Comparison of ENCODE assay signal across 8 cellular contexts in genomic region chr4:6200922-6201362, GRCh38. TPM values are rescaled to one million over a fixed set of nuclear protein-coding genes. Genes with fewer than 3 reads are reported as not detected.
DNase-seq lines count a peak whose midpoint lies in the region; ATAC-seq and TF ChIP-seq lines count a peak whose summit lies in the region.

No MANE protein-coding gene starts in this region.

- ATAC-seq in omental fat pad (ENCODE audit: low FRiP score), result no peak

- H3K4me1 ChIP-seq in esophagus squamous epithelium (peaks cover 8 to 27% (median 14%) of the 10 kb centered on the region in 3 donors), testis (peaks cover 12% of the 10 kb centered on the region)

- H3K4me3 ChIP-seq in esophagus squamous epithelium, result peak overlapping the region in 3 of 4 donors; percentile 34 to 68 (median 53)
- peak overlapping the region; percentile 53 to 55 for H3K4me3 ChIP-seq in testis

- H3K27ac ChIP-seq in esophagus squamous epithelium, result peak overlapping the region in 1 of 4 donors; percentile 11
- no peak overlapping the region for H3K27ac ChIP-seq in testis

- TF ChIP-seq CTCF in esophagus squamous epithelium (IDR thresholded peaks at IDR 0.05), result no peak
- TF ChIP-seq CTCF in testis (IDR thresholded peaks at IDR 0.05), result no peak
- no peak for TF ChIP-seq CTCF in omental fat pad (IDR thresholded peaks at IDR 0.05)

- peak; percentile 33 for DNase-seq in activated T-cell treated with anti-CD3 and anti-CD28 coated beads, Interleukin-2, amount 50 U/mL, for 1 hour
- DNase-seq in activated T-cell treated with anti-CD3 and anti-CD28 coated beads for 4 hours, result no peak
- DNase-seq in NCI-H2227 treated with DMSO at 0.1 percent for 48 hours (lab: John Stamatoyannopoulos, UW), result peak; percentile 9
- DNase-seq in esophagus squamous epithelium (lab: John Stamatoyannopoulos, UW), result no peak
- no peak for DNase-seq in testis
- DNase-seq in omental fat pad (ENCODE audit: low spot score), result no peak
- no peak for DNase-seq in MV-4-11 (lab: John Stamatoyannopoulos, UW)
- no peak for DNase-seq in LoVo (ENCODE audit: low spot score)

- WGBS in esophagus squamous epithelium, 2 donors, result 43 to 67% methylated on average over 1 to 4 of the region's 15 CpGs
- 5 to 10% methylated on average over 13 to 15 of the region's 15 CpGs for WGBS in testis, 2 donors

- H3K36me3 ChIP-seq in esophagus squamous epithelium, result no peaks in the 10 kb centered on the region
- no peaks in the 10 kb centered on the region for H3K36me3 ChIP-seq in testis (ENCODE audit: low read depth, missing control alignments)

- H3K27me3 ChIP-seq in esophagus squamous epithelium (peaks cover 0 to 62% (median 10%) of the 10 kb centered on the region in 4 donors), testis (no peaks in the 10 kb centered on the region)

- intact Hi-C loops in esophagus squamous epithelium (cut with DNase I), result no loop called here
- intact Hi-C loops in testis (cut with DNase I; ENCODE audit: low total_unique reads), result no loop called here

- no peaks in the 10 kb centered on the region for H3K9me3 ChIP-seq in esophagus squamous epithelium
- H3K9me3 ChIP-seq in testis, result no peaks in the 10 kb centered on the region

- TF ChIP-seq POLR2A in esophagus squamous epithelium (IDR thresholded peaks at IDR 0.05) (no peak), testis (IDR thresholded peaks at IDR 0.05) (no peak)

RNA-seq across cellular contexts. Expression of gene JAKMIP1, which starts 0.6 kb away (rescaled TPM):
- total RNA-seq in esophagus squamous epithelium, result 1 to 10 TPM in 3 of 4 donors, under 1 TPM in 1; 0.67 to 1.3 (median 1.1) TPM
- 10 to 100 TPM; 15.2 to 18.1 TPM for total RNA-seq in testis
- polyA plus RNA-seq in testis (ENCODE audit: insufficient read depth, low read depth, low replicate concordance), result 10.7 TPM
- 1 to 10 TPM in 1 of 4 donors, under 1 TPM in 2, not detected in 1; 0.48 to 1.0 (median 0.63) TPM for total RNA-seq in omental fat pad

Comparison
In these comparisons a context has a peak if more than half of its experiments do, and no peak if none do; other contexts are left out.
1. DNase-seq: peak in activated T-cell treated with anti-CD3 and anti-CD28 coated beads, Interleukin-2, amount 50 U/mL, for 1 hour (single experiment) and NCI-H2227 treated with DMSO at 0.1 percent for 48 hours (single experiment); none in activated T-cell treated with anti-CD3 and anti-CD28 coated beads for 4 hours (single experiment), esophagus squamous epithelium (single experiment), testis (single experiment), omental fat pad (single experiment), MV-4-11 (single experiment) and LoVo (single experiment).
2. RNA of gene JAKMIP1, which starts 0.6 kb away (total RNA-seq): 15.2 to 18.1 TPM in testis; 0.67 to 1.3 TPM in esophagus squamous epithelium and 0.48 to 1.0 TPM in omental fat pad; every median in the first group is over 4 times any median in the second.